Comparison of ENCODE assay signal across 23 cellular contexts in the genomic region with DNA sequence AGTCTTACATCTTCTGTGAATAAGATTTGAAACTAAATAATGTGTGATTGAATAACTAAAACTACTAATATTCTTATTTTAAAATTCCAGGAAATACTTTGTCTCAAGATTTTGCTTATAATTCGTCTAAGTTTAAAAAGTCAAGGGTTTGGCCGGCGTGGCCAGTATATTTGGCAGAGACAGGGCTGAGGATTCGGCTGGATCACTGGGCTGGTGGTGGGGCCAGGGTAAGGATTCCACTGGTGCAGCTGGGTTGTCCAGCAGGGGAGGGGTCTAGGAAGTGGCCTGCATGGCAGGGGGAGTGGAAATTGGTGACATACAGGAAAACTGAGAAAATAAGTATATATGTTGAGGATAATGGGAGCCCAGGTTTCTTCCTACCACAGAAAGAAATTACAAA.
"Had no signal": no experiment of that assay in that cellular context is flagged by ENCODE, and none has a peak within 500 bp of the region (broad histone marks: within the 10 kb centered on the region; RNA-seq: fewer than 3 reads in every experiment).

No MANE protein-coding gene starts in this region.

- H3K4me3 ChIP-seq: breast epithelium, SJCRH30 had no signal

- H3K4me3 Mint-ChIP-seq: activated CD4-positive, alpha-beta memory T cell treated with anti-CD3 and anti-CD28 coated beads for 36 hours; activated CD4-positive, alpha-beta T cell treated with anti-CD3 and anti-CD28 coated beads, Interleukin-2, amount 10 ng/mL, durations not matched to agents 24 days and 14 days; activated naive CD8-positive, alpha-beta T cell; activated T-cell treated with anti-CD3 and anti-CD28 coated beads, Interleukin-2, amount 50 U/mL, for 4 hours; IgD-negative memory B cell; T-helper 17 cell; WTC11 had no signal

- H3K9me3 Mint-ChIP-seq: activated CD4-positive, alpha-beta memory T cell treated with anti-CD3 and anti-CD28 coated beads for 36 hours; activated CD4-positive, alpha-beta T cell treated with anti-CD3 and anti-CD28 coated beads, Interleukin-2, amount 10 ng/mL, durations not matched to agents 24 days and 14 days; activated T-cell treated with anti-CD3 and anti-CD28 coated beads, Interleukin-2, amount 50 U/mL, for 4 hours; IgD-negative memory B cell; WTC11 had no signal

- ATAC-seq: activated T-cell treated with anti-CD3 and anti-CD28 coated beads, Interleukin-2, amount 50 U/mL, for 4 hours; T-helper 17 cell; WTC11 had no signal

- H3K27ac Mint-ChIP-seq: activated CD4-positive, alpha-beta memory T cell treated with anti-CD3 and anti-CD28 coated beads for 36 hours; activated CD4-positive, alpha-beta T cell treated with anti-CD3 and anti-CD28 coated beads, Interleukin-2, amount 10 ng/mL, durations not matched to agents 24 days and 14 days; activated naive CD8-positive, alpha-beta T cell; IgD-negative memory B cell; WTC11 had no signal

- H3K27ac ChIP-seq: SJCRH30 had no signal

- H3K27me3 Mint-ChIP-seq: IgD-negative memory B cell, T-helper 17 cell had no signal

- H3K4me1 Mint-ChIP-seq: activated CD4-positive, alpha-beta T cell treated with anti-CD3 and anti-CD28 coated beads, Interleukin-2, amount 10 ng/mL, durations not matched to agents 24 days and 14 days had no signal

- DNase-seq: activated CD4-positive, alpha-beta memory T cell treated with anti-CD3 and anti-CD28 coated beads for 36 hours; activated CD4-positive, alpha-beta T cell treated with anti-CD3 and anti-CD28 coated beads, Interleukin-2, amount 10 ng/mL, durations not matched to agents 24 days and 14 days; activated CD4-positive, CD25-positive, alpha-beta regulatory T cell treated with anti-CD3 and anti-CD28 coated beads, Interleukin-2, amount 50 U/mL, for 72 hours; activated CD8-positive, alpha-beta memory T cell treated with anti-CD3 and anti-CD28 coated beads for 24 hours; activated effector memory CD4-positive, alpha-beta T cell treated with anti-CD3 and anti-CD28 coated beads, Interleukin-2, amount 50 U/mL, for 16 hours; activated naive CD4-positive, alpha-beta T cell treated with Interleukin-2 at 50 U/mL for 16 hours; activated T-cell treated with anti-CD3 and anti-CD28 coated beads, Interleukin-2, amount 50 U/mL, for 4 hours; caudate nucleus; KG1; NCI-H1092; NCI-H1417; NCI-H1930; NCI-H2171; NCI-H226; NCI-H526; NCI-H82; SJCRH30; T-helper 17 cell; T-helper 9 cell had no signal

- H3K36me3 Mint-ChIP-seq: activated CD4-positive, alpha-beta memory T cell treated with anti-CD3 and anti-CD28 coated beads for 36 hours; activated naive CD8-positive, alpha-beta T cell; WTC11 had no signal
